In the genomic region with DNA sequence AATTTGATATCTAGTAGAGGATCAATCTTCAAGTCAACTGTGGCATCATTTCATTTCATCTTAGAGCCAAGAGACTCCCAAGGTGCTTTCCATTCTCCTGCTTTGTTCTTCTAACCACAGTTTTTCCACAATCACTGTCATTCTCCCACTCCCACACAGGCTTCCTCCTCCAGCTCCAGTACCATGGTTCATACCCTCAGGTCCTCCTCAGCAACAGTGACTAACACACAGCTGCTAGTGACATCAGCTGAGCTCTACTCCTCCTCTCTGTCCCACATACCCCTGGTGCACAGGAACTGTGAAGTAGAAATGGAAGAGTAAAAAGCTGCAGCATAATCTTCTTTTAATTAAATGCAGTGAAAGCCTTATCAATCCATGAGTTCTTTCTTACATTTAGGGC, we compare ENCODE assay signal across 21 cellular contexts.
DNase-seq lines count a peak whose midpoint lies in the region; ATAC-seq, FAIRE-seq and TF ChIP-seq lines count a peak whose summit lies in the region.
"Had no signal": no experiment of that assay in that cellular context is flagged by ENCODE, and none has a peak within 500 bp of the region (broad histone marks: within the 10 kb centered on the region; RNA-seq: fewer than 3 reads in every experiment).

No MANE protein-coding gene starts in this region.

- no peaks in the 10 kb centered on the region for H4K20me1 ChIP-seq in MM.1S (ENCODE audit: insufficient read depth, low read length)

- H3K9ac ChIP-seq in MM.1S (ENCODE audit: low read length): no peak overlapping the region
- H3K9ac ChIP-seq: neural progenitor cell had no signal

- no peaks in the 10 kb centered on the region for H3K36me3 ChIP-seq in MM.1S (replicated peaks; ENCODE audit: insufficient read depth, low read length)
- H3K36me3 ChIP-seq: neural progenitor cell, SJSA1, tibial nerve had no signal

- peak; percentile 22 for DNase-seq in EH (ENCODE audit: low read depth)
- peak; percentile 48 for DNase-seq in RCC 7860 (ENCODE audit: low spot score)
- DNase-seq in epithelial cell of esophagus (ENCODE audit: low read depth): peak; percentile 57
- DNase-seq in myocyte (ENCODE audit: low read depth): peak; percentile 42
- DNase-seq in AML-193 (lab: John Stamatoyannopoulos, UW): no peak
- no peak for DNase-seq in MM.1S
- DNase-seq: activated CD8-positive, alpha-beta memory T cell treated with anti-CD3 and anti-CD28 coated beads for 24 hours; activated T-cell treated with anti-CD3 and anti-CD28 coated beads, Interleukin-2, amount 50 U/mL, for 72 hours; GOT3; NCI-H2081 treated with DMSO at 0.1 percent for 48 hours; NCI-H526 treated with DMSO at 0.1 percent for 48 hours; stimulated activated CD4-positive, alpha-beta T cell treated with anti-CD3 and anti-CD28 coated beads, Interleukin-15, amount 100 ng/mL, for 24 hours; stimulated activated naive B cell treated with anti-CD40 and anti-IgM and Interleukin-4, amounts not matched to agents 10 μg/mL and 1 μg/mL and 100 μg/mL, for 72 hours had no signal

- H3K4me3 ChIP-seq in epithelial cell of esophagus (ENCODE audit: low read length) (no peak overlapping the region), MM.1S (ENCODE audit: low read length) (no peak overlapping the region)
- H3K4me3 ChIP-seq: neural progenitor cell, SJSA1, tibial nerve had no signal

- 0 out of 2 replicates have a peak, but pooled peaks cover 4% of the 10 kb centered on the region for H3K4me1 ChIP-seq in MM.1S (ENCODE audit: low read length)
- H3K4me1 ChIP-seq: neural progenitor cell, SJSA1 had no signal

- no peaks in the 10 kb centered on the region for H3K9me2 ChIP-seq in MM.1S (replicated peaks; ENCODE audit: insufficient read depth, low read length)

- no peaks in the 10 kb centered on the region for H3K27me3 ChIP-seq in MM.1S (replicated peaks; ENCODE audit: insufficient read depth, low read length)
- H3K27me3 ChIP-seq: neural progenitor cell, SJSA1, tibial nerve had no signal

- H3F3A ChIP-seq in MM.1S (ENCODE audit: insufficient read depth, low read length): no peaks in the 10 kb centered on the region

- H3K79me2 ChIP-seq in MM.1S (ENCODE audit: low read length): no peaks in the 10 kb centered on the region

- no peak overlapping the region for H3K27ac ChIP-seq in MM.1S (ENCODE audit: low read length)
- H3K27ac ChIP-seq: HL-60, neural progenitor cell, SJSA1, tibial nerve had no signal

- TF ChIP-seq CTCF in epithelial cell of esophagus (IDR thresholded peaks at IDR 0.05; ENCODE audit: insufficient read depth, low read depth, low read length, missing control alignments) (no peak), MM.1S (IDR thresholded peaks at IDR 0.05; ENCODE audit: low read length) (no peak)

- H3K9me3 ChIP-seq in MM.1S (replicated peaks; ENCODE audit: insufficient read depth, low read length): no peaks in the 10 kb centered on the region
- H3K9me3 ChIP-seq: SJSA1, tibial nerve had no signal

- FAIRE-seq in RCC 7860 (lab: Jason Lieb, UNC): no peak

- H2AFZ ChIP-seq in MM.1S (ENCODE audit: low read length): no peak overlapping the region
- H2AFZ ChIP-seq: neural progenitor cell had no signal

- no peak overlapping the region for H3K4me2 ChIP-seq in MM.1S (ENCODE audit: low read depth, low read length)
- H3K4me2 ChIP-seq: neural progenitor cell had no signal

- ATAC-seq in HG03457 (IDR thresholded peaks at IDR 0.05; ENCODE audit: unreplicated experiment) (no peak), HG03139 (IDR thresholded peaks at IDR 0.05; ENCODE audit: unreplicated experiment) (no peak)
- ATAC-seq: activated CD4-positive, CD25-positive, alpha-beta regulatory T cell treated with anti-CD3 and anti-CD28 coated beads, Interleukin-2, amount 50 U/mL, for 24 hours; activated T-cell treated with anti-CD3 and anti-CD28 coated beads, Interleukin-2, amount 50 U/mL, for 72 hours; esophagus mucosa; stimulated activated naive B cell treated with anti-CD40 and anti-IgM and Interleukin-4, amounts not matched to agents 10 μg/mL and 1 μg/mL and 100 μg/mL, for 72 hours had no signal

Comparison
In these comparisons a context has a peak if more than half of its experiments do, and no peak if none do; other contexts are left out.
1. DNase-seq: peak in EH (single experiment), RCC 7860 (single experiment), epithelial cell of esophagus (single experiment) and myocyte (single experiment); none in AML-193 (0 of 2) and MM.1S (single experiment).